Comparison of ENCODE assay signal across 2 cellular contexts in genomic region chr1:203572134-203572625, GRCh38.
A peak's percentile ranks its signal among the peaks of the same experiment; 100 is the strongest.
TF ChIP-seq lines count a peak whose summit lies in the region.

No MANE protein-coding gene starts in this region.

TF ChIP-seq in H1, 55 proteins besides CTCF, POLR2A, EP300 and RAD21 (continued from another document):
- TF ChIP-seq KDM5A (IDR thresholded peaks at IDR 0.05; ENCODE audit: low read length) = no peak
- TF ChIP-seq CREB1 (IDR thresholded peaks at IDR 0.05) = no peak
- TF ChIP-seq BCL11A (IDR thresholded peaks at IDR 0.05; ENCODE audit: low read depth in 2 of 2, low read length in 2 of 2) = no peak
- TF ChIP-seq YY1 (IDR thresholded peaks at IDR 0.05; ENCODE audit: low read depth, low read length) = no peak
- TF ChIP-seq CHD2 (IDR thresholded peaks at IDR 0.05; ENCODE audit: low read length) = 0 out of 2 replicates have a peak, but pooled peaks have one; percentile 3
- no peak for TF ChIP-seq USF2 (IDR thresholded peaks at IDR 0.05; ENCODE audit: low read length)
- TF ChIP-seq TAF1 (IDR thresholded peaks at IDR 0.05; ENCODE audit: low read depth, low read length) = no peak
- TF ChIP-seq SP1 (IDR thresholded peaks at IDR 0.05; ENCODE audit: low read depth, low read length) = peak; percentile 62
- TF ChIP-seq TBP (IDR thresholded peaks at IDR 0.05; ENCODE audit: low read depth, low read length) = no peak
- 0 out of 2 replicates have a peak, but pooled peaks have one; percentile 33 for TF ChIP-seq TEAD4 (IDR thresholded peaks at IDR 0.05; ENCODE audit: low read depth, low read length)
- TF ChIP-seq SIRT6 (IDR thresholded peaks at IDR 0.05; ENCODE audit: low read length) = no peak
- no peak for TF ChIP-seq HDAC6 (IDR thresholded peaks at IDR 0.05; ENCODE audit: low read depth, low read length)
- no peak for TF ChIP-seq CHD7 (IDR thresholded peaks at IDR 0.05; ENCODE audit: insufficient replicate concordance, low read length)
- peak; percentile 50 for TF ChIP-seq ASH2L (IDR thresholded peaks at IDR 0.05; ENCODE audit: low read length)
- no peak for TF ChIP-seq TAF7 (optimal IDR thresholded peaks at IDR 0.05; ENCODE audit: borderline replicate concordance, low read depth, low read length)
- TF ChIP-seq SIN3A (conservative IDR thresholded peaks at IDR 0.05 in 1 of 2, IDR thresholded peaks at IDR 0.05 in 1 of 2; ENCODE audit: low read depth in 1 of 2, low read length in 2 of 2) = no peak
- TF ChIP-seq MAFK (IDR thresholded peaks at IDR 0.05; ENCODE audit: low read depth, low read length) = no peak

TF ChIP-seq in GM12891, 5 proteins besides CTCF, POLR2A, EP300 and RAD21 (continued from another document):
- TF ChIP-seq POU2F2 (IDR thresholded peaks at IDR 0.05; ENCODE audit: low read depth, low read length) = no peak
- TF ChIP-seq SPI1 (IDR thresholded peaks at IDR 0.05; ENCODE audit: low read depth, low read length) = no peak
- no peak for TF ChIP-seq POLR2AphosphoS5 (IDR thresholded peaks at IDR 0.05; ENCODE audit: low read depth, low read length)
